22 cellular contexts compared by ENCODE assay signal in genomic region chr12:15863258-15863835, GRCh38. TPM values are rescaled to one million over a fixed set of nuclear protein-coding genes. Genes with fewer than 3 reads are reported as not detected.
A peak's percentile ranks its signal among the peaks of the same experiment; 100 is the strongest.
DNase-seq lines count a peak whose midpoint lies in the region; ATAC-seq, FAIRE-seq and TF ChIP-seq lines count a peak whose summit lies in the region.
"Had no signal": no experiment of that assay in that cellular context is flagged by ENCODE, and none has a peak within 500 bp of the region (broad histone marks: within the 10 kb centered on the region; RNA-seq: fewer than 3 reads in every experiment).

No MANE protein-coding gene starts in this region.

- POLR2A ChIA-PET in HepG2 (lab: Yijun Ruan, JAX): no interaction called here

- no TSS peak for BruUV-seq in HepG2 (replicated peaks; lab: Mats Ljungman, UMichigan)

- in situ Hi-C loops in HepG2 (cut with HindIII; ENCODE audit: extremely low pct_ligation_motif_present, low pct_unique_long_range_greater_than_20kb): no loop called here

- H2AFZ ChIP-seq in HepG2 (ENCODE audit: low read length): no peak overlapping the region

- TF ChIP-seq CTCF in HepG2 (CRISPR knock-in tag; IDR thresholded peaks at IDR 0.05): no peak

- H3K9me3 ChIP-seq in adipocyte (ENCODE audit: control insufficient read depth, low read length): no peaks in the 10 kb centered on the region
- H3K9me3 ChIP-seq in HepG2 (ENCODE audit: low read length): no peaks in the 10 kb centered on the region
- H3K9me3 ChIP-seq: Caco-2 had no signal

- H3K4me1 ChIP-seq in adipocyte (ENCODE audit: control insufficient read depth, insufficient read depth, low read length) (peaks cover 45% of the 10 kb centered on the region), HepG2 (ENCODE audit: insufficient read depth, low read length) (peaks cover 37% of the 10 kb centered on the region)

- DNase-seq in EH (ENCODE audit: low read depth) (peak; percentile 31), HCEC 1CT (peak; percentile 27), adipocyte (ENCODE audit: low read depth) (peak; percentile 39), HepG2 (ENCODE audit: low spot score) (peak; percentile 16), NCI-H187 treated with DMSO at 0.1 percent for 48 hours (lab: John Stamatoyannopoulos, UW) (no peak), hepatic stellate cell (ENCODE audit: low spot score) (no peak)
- DNase-seq in activated CD4-positive, alpha-beta T cell treated with anti-CD3 and anti-CD28 coated beads, Interleukin-2, amount 50 U/mL, for 4 hours: no peak
- DNase-seq: activated CD4-positive, alpha-beta T cell treated with anti-CD3 and anti-CD28 coated beads, Interleukin-2, amount 50 U/mL, for 1 hour; activated naive CD4-positive, alpha-beta T cell; activated T-cell treated with anti-CD3 and anti-CD28 coated beads for 4 hours; Caco-2; effector memory CD4-positive, alpha-beta T cell; naive thymus-derived CD8-positive, alpha-beta T cell; NCI-H1436; stimulated activated CD4-positive, alpha-beta T cell treated with anti-CD3 and anti-CD28 coated beads, Interleukin-4, amount 100 ng/mL, for 1 hour; substantia nigra; SW 1271 had no signal

- ATAC-seq in HepG2: peak; percentile 83
- ATAC-seq in HG03025 (IDR thresholded peaks at IDR 0.05; ENCODE audit: low FRiP score, unreplicated experiment): no peak
- ATAC-seq: K562; naive thymus-derived CD8-positive, alpha-beta T cell had no signal

- no peak for TF ChIP-seq RAD21 in HepG2 (CRISPR knock-in tag; IDR thresholded peaks at IDR 0.05)

- H3K36me3 ChIP-seq in adipocyte (ENCODE audit: control insufficient read depth, insufficient read depth, low read length, severe bottlenecking): no peaks in the 10 kb centered on the region
- H3K36me3 ChIP-seq in HepG2 (replicated peaks in 1 of 2; ENCODE audit: control insufficient read depth in 1 of 2, insufficient read depth in 2 of 2, low read length in 2 of 2): no peaks in the 10 kb centered on the region

- no peaks in the 10 kb centered on the region for H4K20me1 ChIP-seq in HepG2 (ENCODE audit: insufficient read depth, low read length)

- no peak for FAIRE-seq in HepG2 (lab: Jason Lieb, UNC)
- FAIRE-seq: GM12891, K562 had no signal

- H3K4me2 ChIP-seq in HepG2 (ENCODE audit: low read depth, low read length): peak overlapping the region; percentile 54

- no peak overlapping the region for H3K9ac ChIP-seq in adipocyte (ENCODE audit: low read length)
- H3K9ac ChIP-seq in HepG2 (ENCODE audit: insufficient read depth, low read depth, low read length): no peak overlapping the region

- intact Hi-C loops in HepG2 (cut with micrococcal nuclease; ENCODE audit: unreplicated experiment): no loop called here

- TF ChIP-seq EP300 in HepG2 (IDR thresholded peaks at IDR 0.05; ENCODE audit: low read depth in 2 of 2, low read length in 2 of 2) (no peak), HepG2 (CRISPR knock-in tag; IDR thresholded peaks at IDR 0.05; ENCODE audit: borderline replicate concordance) (no peak)

- WGBS in HepG2 (ENCODE audit: low lambda C conversion rate): 1% methylated on average over 9 of the region's 10 CpGs

- CTCF ChIA-PET in HepG2 (lab: Yijun Ruan, JAX; ENCODE audit: low intra/inter-chr PET ratio, low total read pairs): no interaction called here

- no peak overlapping the region for H3K27ac ChIP-seq in HepG2 (ENCODE audit: extremely low read length, insufficient read depth, low read length)
- H3K27ac ChIP-seq: HL-60, skin epidermis had no signal

- H3K4me3 ChIP-seq in adipocyte (ENCODE audit: low read length) (no peak overlapping the region), HepG2 (replicated peaks in 1 of 3; ENCODE audit: insufficient read depth in 1 of 3, low read depth in 2 of 3, low read length in 3 of 3) (peak overlapping the region in 2 of 3 experiments; percentile 12 to 18; a peak in 1 of 6 replicates)
- H3K4me3 ChIP-seq: K562, skin epidermis had no signal

- no peak for TF ChIP-seq POLR2A in HepG2 (IDR thresholded peaks at IDR 0.05; ENCODE audit: insufficient read depth in 1 of 2, low read depth in 2 of 2, low read length in 2 of 2)

- no peaks in the 10 kb centered on the region for H3K27me3 ChIP-seq in adipocyte (replicated peaks; ENCODE audit: control insufficient read depth, insufficient read depth, low read length)
- H3K27me3 ChIP-seq in HepG2 (ENCODE audit: control insufficient read depth in 1 of 2, insufficient read depth in 2 of 2, low read length in 2 of 2): no peaks in the 10 kb centered on the region

- no peaks in the 10 kb centered on the region for H3K79me2 ChIP-seq in HepG2 (ENCODE audit: insufficient read depth, low read length)

TF ChIP-seq in HepG2, 621 proteins besides CTCF, POLR2A, EP300 and RAD21 (continues in another document):
- TF ChIP-seq, protein P1, sequence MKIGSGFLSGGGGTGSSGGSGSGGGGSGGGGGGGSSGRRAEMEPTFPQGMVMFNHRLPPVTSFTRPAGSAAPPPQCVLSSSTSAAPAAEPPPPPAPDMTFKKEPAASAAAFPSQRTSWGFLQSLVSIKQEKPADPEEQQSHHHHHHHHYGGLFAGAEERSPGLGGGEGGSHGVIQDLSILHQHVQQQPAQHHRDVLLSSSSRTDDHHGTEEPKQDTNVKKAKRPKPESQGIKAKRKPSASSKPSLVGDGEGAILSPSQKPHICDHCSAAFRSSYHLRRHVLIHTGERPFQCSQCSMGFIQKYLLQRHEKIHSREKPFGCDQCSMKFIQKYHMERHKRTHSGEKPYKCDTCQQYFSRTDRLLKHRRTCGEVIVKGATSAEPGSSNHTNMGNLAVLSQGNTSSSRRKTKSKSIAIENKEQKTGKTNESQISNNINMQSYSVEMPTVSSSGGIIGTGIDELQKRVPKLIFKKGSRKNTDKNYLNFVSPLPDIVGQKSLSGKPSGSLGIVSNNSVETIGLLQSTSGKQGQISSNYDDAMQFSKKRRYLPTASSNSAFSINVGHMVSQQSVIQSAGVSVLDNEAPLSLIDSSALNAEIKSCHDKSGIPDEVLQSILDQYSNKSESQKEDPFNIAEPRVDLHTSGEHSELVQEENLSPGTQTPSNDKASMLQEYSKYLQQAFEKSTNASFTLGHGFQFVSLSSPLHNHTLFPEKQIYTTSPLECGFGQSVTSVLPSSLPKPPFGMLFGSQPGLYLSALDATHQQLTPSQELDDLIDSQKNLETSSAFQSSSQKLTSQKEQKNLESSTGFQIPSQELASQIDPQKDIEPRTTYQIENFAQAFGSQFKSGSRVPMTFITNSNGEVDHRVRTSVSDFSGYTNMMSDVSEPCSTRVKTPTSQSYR (CRISPR knock-in tag; IDR thresholded peaks at IDR 0.05; ENCODE audit: borderline replicate concordance): no peak
- TF ChIP-seq ZNF253 (CRISPR knock-in tag; IDR thresholded peaks at IDR 0.05; ENCODE audit: borderline replicate concordance): no peak

RNA-seq across cellular contexts. Expression of gene STRAP, which starts 18.8 kb away (rescaled TPM):
- total RNA-seq in HepG2 (2016; rRNA removed; fragmentation: Illumina TruSeq; extraction: Trizol): 118 and 209 TPM in 2 replicates
- 59.5 and 67.0 TPM in 2 replicates for total RNA-seq in HepG2 (2016; cell fraction: cytosol; rRNA removed; fragmentation: Illumina TruSeq; extraction: Trizol; ENCODE audit: low read depth)
- total RNA-seq in HepG2 (2016; cell fraction: insoluble cytoplasmic fraction; rRNA removed; fragmentation: Illumina TruSeq; extraction: Trizol): 113 and 182 TPM in 2 replicates
- total RNA-seq in HepG2 (2016; cell fraction: membrane; rRNA removed; fragmentation: Illumina TruSeq; extraction: Trizol): 152 and 164 TPM in 2 replicates
- total RNA-seq in HepG2 (2016; cell fraction: nucleus; rRNA removed; fragmentation: Illumina TruSeq; extraction: Trizol): 67.2 and 75.9 TPM in 2 replicates
- polyA plus RNA-seq in HepG2 (2011; rRNA removed): 50.0 and 66.9 TPM in 2 replicates
- 45.9 and 56.3 TPM in 2 replicates for polyA plus RNA-seq in HepG2 (2011; cell fraction: cytosol; rRNA removed)
- 15.4 and 18.5 TPM in 2 replicates for polyA plus RNA-seq in HepG2 (2011; cell fraction: nucleus; rRNA removed)
- 98.4 and 107 TPM in 2 replicates for polyA plus RNA-seq in HepG2 (2012)
- 84.6 and 85.9 TPM in 2 replicates for polyA plus RNA-seq in HepG2 (2016; cell fraction: cytosol; fragmentation: Illumina TruSeq; extraction: Trizol; ENCODE audit: low read depth)
- polyA plus RNA-seq in HepG2 (2016; cell fraction: insoluble cytoplasmic fraction; fragmentation: Illumina TruSeq; extraction: Trizol; ENCODE audit: low read depth): 184 and 200 TPM in 2 replicates
- 141 and 148 TPM in 2 replicates for polyA plus RNA-seq in HepG2 (2016; cell fraction: membrane; fragmentation: Illumina TruSeq; extraction: Trizol; ENCODE audit: low read depth)
- polyA plus RNA-seq in HepG2 (2016; cell fraction: nucleus; fragmentation: Illumina TruSeq; extraction: Trizol; ENCODE audit: insufficient read depth, low read depth): 89.3 and 99.2 TPM in 2 replicates
- 120 and 181 TPM in 2 replicates for polyA minus RNA-seq in HepG2 (2011; rRNA and poly(A)+ RNA removed; ENCODE audit: low replicate concordance)
- 78.0 and 91.8 TPM in 2 replicates for polyA minus RNA-seq in HepG2 (2011; cell fraction: cytosol; rRNA and poly(A)+ RNA removed)
- polyA minus RNA-seq in HepG2 (2011; cell fraction: nucleus; rRNA and poly(A)+ RNA removed): 38.5 and 42.1 TPM in 2 replicates

RNA-seq across cellular contexts. Expression of gene DERA, which starts 47.8 kb away (rescaled TPM):
- 51.3 and 59.9 TPM in 2 replicates for total RNA-seq in HepG2 (2016; rRNA removed; fragmentation: Illumina TruSeq; extraction: Trizol)
- total RNA-seq in HepG2 (2016; cell fraction: cytosol; rRNA removed; fragmentation: Illumina TruSeq; extraction: Trizol; ENCODE audit: low read depth): 27.8 and 33.3 TPM in 2 replicates
- total RNA-seq in HepG2 (2016; cell fraction: insoluble cytoplasmic fraction; rRNA removed; fragmentation: Illumina TruSeq; extraction: Trizol): 54.4 and 63.8 TPM in 2 replicates
- total RNA-seq in HepG2 (2016; cell fraction: membrane; rRNA removed; fragmentation: Illumina TruSeq; extraction: Trizol): 39.9 and 46.1 TPM in 2 replicates
- total RNA-seq in HepG2 (2016; cell fraction: nucleus; rRNA removed; fragmentation: Illumina TruSeq; extraction: Trizol): 28.7 and 30.1 TPM in 2 replicates
- polyA plus RNA-seq in HepG2 (2011; rRNA removed): 15.8 and 24.0 TPM in 2 replicates
- polyA plus RNA-seq in HepG2 (2011; cell fraction: cytosol; rRNA removed): 12.1 and 15.7 TPM in 2 replicates
- 6.4 and 7.9 TPM in 2 replicates for polyA plus RNA-seq in HepG2 (2011; cell fraction: nucleus; rRNA removed)
- polyA plus RNA-seq in HepG2 (2012): 18.4 and 33.0 TPM in 2 replicates
- polyA plus RNA-seq in HepG2 (2016; cell fraction: cytosol; fragmentation: Illumina TruSeq; extraction: Trizol; ENCODE audit: low read depth): 24.4 and 28.5 TPM in 2 replicates
- 52.6 and 55.1 TPM in 2 replicates for polyA plus RNA-seq in HepG2 (2016; cell fraction: insoluble cytoplasmic fraction; fragmentation: Illumina TruSeq; extraction: Trizol; ENCODE audit: low read depth)
- 34.2 and 34.9 TPM in 2 replicates for polyA plus RNA-seq in HepG2 (2016; cell fraction: membrane; fragmentation: Illumina TruSeq; extraction: Trizol; ENCODE audit: low read depth)
- polyA plus RNA-seq in HepG2 (2016; cell fraction: nucleus; fragmentation: Illumina TruSeq; extraction: Trizol; ENCODE audit: insufficient read depth, low read depth): 30.6 and 34.6 TPM in 2 replicates
- 6.9 and 14.3 TPM in 2 replicates for polyA minus RNA-seq in HepG2 (2011; rRNA and poly(A)+ RNA removed; ENCODE audit: low replicate concordance)
- 14.5 and 18.7 TPM in 2 replicates for polyA minus RNA-seq in HepG2 (2011; cell fraction: cytosol; rRNA and poly(A)+ RNA removed)
- 25.6 and 25.8 TPM in 2 replicates for polyA minus RNA-seq in HepG2 (2011; cell fraction: nucleus; rRNA and poly(A)+ RNA removed)

Comparison
In these comparisons a context has a peak if more than half of its experiments do, and no peak if none do; other contexts are left out.
1. DNase-seq: peak in EH (single experiment), HCEC 1CT (single experiment), adipocyte (single experiment) and HepG2 (single experiment); none in NCI-H187 treated with DMSO at 0.1 percent for 48 hours (single experiment), activated CD4-positive, alpha-beta T cell treated with anti-CD3 and anti-CD28 coated beads, Interleukin-2, amount 50 U/mL, for 4 hours (0 of 2) and hepatic stellate cell (single experiment).